ENCODE assay signal across 8 cellular contexts in genomic region chr2:65430515-65431416, GRCh38. TPM values are rescaled to one million over a fixed set of nuclear protein-coding genes. Genes with fewer than 3 reads are reported as not detected.
DNase-seq lines count a peak whose midpoint lies in the region; ATAC-seq and TF ChIP-seq lines count a peak whose summit lies in the region.

No MANE protein-coding gene starts in this region.

- CTCF ChIA-PET in WTC11 (lab: Charles Lee): interaction anchor here (0.7 kb wide), 1 partner anchor 10 kb away, joined by 3 read pairs; no protein-coding TSS in a partner anchor

- no peaks in the 10 kb centered on the region for H3K9me3 Mint-ChIP-seq in WTC11

- no peaks in the 10 kb centered on the region for H3K36me3 Mint-ChIP-seq in WTC11

- TF ChIP-seq CTCF in WTC11 (IDR thresholded peaks at IDR 0.05): no peak

- peak overlapping the region; percentile 88 for H3K4me3 Mint-ChIP-seq in WTC11

- H3K27me3 Mint-ChIP-seq in WTC11 (ENCODE audit: low read depth): peaks cover 55% of the 10 kb centered on the region

- no peak overlapping the region for H3K27ac Mint-ChIP-seq in WTC11

- POLR2A ChIA-PET in WTC11 (lab: Charles Lee): no interaction called here

- H3K4me1 Mint-ChIP-seq in WTC11: peaks cover 28% of the 10 kb centered on the region

- ATAC-seq in GM18517 (IDR thresholded peaks at IDR 0.05; ENCODE audit: unreplicated experiment) (peak; percentile 35), HG03095 (IDR thresholded peaks at IDR 0.05; ENCODE audit: unreplicated experiment) (peak; percentile 18), WTC11 (no peak), left colon (peak; percentile 48)

- DNase-seq in NCI-H2171 treated with DMSO at 0.1 percent for 48 hours (lab: John Stamatoyannopoulos, UW): peak; percentile 91
- DNase-seq in WTC11 (ENCODE audit: low spot score): peak; percentile 43
- peak; percentile 90 for DNase-seq in cerebellar cortex (ENCODE audit: low spot score)
- DNase-seq in left colon: peak; percentile 73 to 76
- DNase-seq in stimulated activated CD4-positive, alpha-beta T cell treated with anti-CD3 and anti-CD28 coated beads, Interleukin-15, amount 100 ng/mL, for 48 hours (ENCODE audit: low read depth in 2 of 2): peak; percentile 44 to 52
- no peak for DNase-seq in amniotic stem cell (lab: John Stamatoyannopoulos, UW)

- intact Hi-C loops in left colon (cut with DNase I, micrococcal nuclease): loop anchor here in 1 of 2 donors (10.0 kb wide), 1 partner anchor 166 kb away; no protein-coding TSS in a partner anchor

TF ChIP-seq in WTC11, 78 proteins besides CTCF, POLR2A, EP300 and RAD21:
- TF ChIP-seq ZNF423 (CRISPR knock-in tag; IDR thresholded peaks at IDR 0.05) (peak; percentile 48; the same call in 1 of the 2 replicates), SP1 (CRISPR knock-in tag; conservative IDR thresholded peaks at IDR 0.05) (no peak), FOXP1 (CRISPR knock-in tag; IDR thresholded peaks at IDR 0.05; ENCODE audit: borderline replicate concordance) (peak; percentile 76; the same call in 1 of the 2 replicates), PREB (CRISPR knock-in tag; IDR thresholded peaks at IDR 0.05; ENCODE audit: borderline replicate concordance) (no peak), GABPB1 (CRISPR knock-in tag; IDR thresholded peaks at IDR 0.05) (peak; percentile 44; the same call in 1 of the 2 replicates), HMGXB4 (CRISPR knock-in tag; IDR thresholded peaks at IDR 0.05) (0 out of 2 replicates have a peak, but pooled peaks have one; percentile 10), NFYB (CRISPR knock-in tag; conservative IDR thresholded peaks at IDR 0.05; ENCODE audit: low read depth) (no peak), ZNF512 (CRISPR knock-in tag; IDR thresholded peaks at IDR 0.05; ENCODE audit: borderline replicate concordance) (no peak), ZNF416 (CRISPR knock-in tag; IDR thresholded peaks at IDR 0.05) (no peak)

RNA-seq across cellular contexts. Expression of gene SPRED2, which starts 1.6 kb away (rescaled TPM):
- 26.4 to 34.1 TPM (median 32.7 TPM) in 3 replicates for total RNA-seq in WTC11 (2021)
- 10 to 100 TPM; 41.5 to 57.0 TPM for total RNA-seq in left colon
